In genomic region chr15:41116872-41117242, GRCh38 we compare ENCODE assay signal across 1 cellular context.
TF ChIP-seq lines count a peak whose summit lies in the region.

No MANE protein-coding gene starts in this region.

TF ChIP-seq in HepG2, 621 proteins besides CTCF, POLR2A, EP300 and RAD21 (continued from another document):
- no peak for TF ChIP-seq BRF2 (CRISPR knock-in tag; IDR thresholded peaks at IDR 0.05)
- TF ChIP-seq ZNF121 (CRISPR knock-in tag; IDR thresholded peaks at IDR 0.05), result peak; percentile 99
- 0 out of 2 replicates have a peak, but pooled peaks have one; percentile 21 for TF ChIP-seq NAIF1 (CRISPR knock-in tag; IDR thresholded peaks at IDR 0.05; ENCODE audit: borderline replicate concordance)
- TF ChIP-seq ZC3H4 (CRISPR knock-in tag; IDR thresholded peaks at IDR 0.05; ENCODE audit: borderline replicate concordance), result 0 out of 2 replicates have a peak, but pooled peaks have one; percentile 21
TF ChIP-seq in HepG2: peak in this region for 5.
